In genomic region chr6:128554302-128554701, GRCh38 we compare ENCODE assay signal across 2 cellular contexts.
TF ChIP-seq lines count a peak whose summit lies in the region.

No MANE protein-coding gene starts in this region.

TF ChIP-seq in IMR-90, 13 proteins besides CTCF, POLR2A, EP300 and RAD21 (continued from another document):
- TF ChIP-seq, protein P1, sequence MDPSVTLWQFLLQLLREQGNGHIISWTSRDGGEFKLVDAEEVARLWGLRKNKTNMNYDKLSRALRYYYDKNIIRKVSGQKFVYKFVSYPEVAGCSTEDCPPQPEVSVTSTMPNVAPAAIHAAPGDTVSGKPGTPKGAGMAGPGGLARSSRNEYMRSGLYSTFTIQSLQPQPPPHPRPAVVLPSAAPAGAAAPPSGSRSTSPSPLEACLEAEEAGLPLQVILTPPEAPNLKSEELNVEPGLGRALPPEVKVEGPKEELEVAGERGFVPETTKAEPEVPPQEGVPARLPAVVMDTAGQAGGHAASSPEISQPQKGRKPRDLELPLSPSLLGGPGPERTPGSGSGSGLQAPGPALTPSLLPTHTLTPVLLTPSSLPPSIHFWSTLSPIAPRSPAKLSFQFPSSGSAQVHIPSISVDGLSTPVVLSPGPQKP (IDR thresholded peaks at IDR 0.05; ENCODE audit: borderline replicate concordance, low read depth, low read length) = no peak
- TF ChIP-seq MAFK (IDR thresholded peaks at IDR 0.05; ENCODE audit: low read depth, low read length) = no peak
- TF ChIP-seq RCOR1 (IDR thresholded peaks at IDR 0.05; ENCODE audit: insufficient replicate concordance, low read length) = no peak
- TF ChIP-seq, protein P2, sequence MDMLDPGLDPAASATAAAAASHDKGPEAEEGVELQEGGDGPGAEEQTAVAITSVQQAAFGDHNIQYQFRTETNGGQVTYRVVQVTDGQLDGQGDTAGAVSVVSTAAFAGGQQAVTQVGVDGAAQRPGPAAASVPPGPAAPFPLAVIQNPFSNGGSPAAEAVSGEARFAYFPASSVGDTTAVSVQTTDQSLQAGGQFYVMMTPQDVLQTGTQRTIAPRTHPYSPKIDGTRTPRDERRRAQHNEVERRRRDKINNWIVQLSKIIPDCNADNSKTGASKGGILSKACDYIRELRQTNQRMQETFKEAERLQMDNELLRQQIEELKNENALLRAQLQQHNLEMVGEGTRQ (IDR thresholded peaks at IDR 0.05; ENCODE audit: low read depth, low read length) = no peak
- no peak for TF ChIP-seq NFE2L2 (IDR thresholded peaks at IDR 0.05; ENCODE audit: low read depth, low read length)
- no peak for TF ChIP-seq FOS (IDR thresholded peaks at IDR 0.05; ENCODE audit: low read depth, low read length)

TF ChIP-seq in SK-N-SH, 30 proteins besides CTCF, POLR2A, EP300 and RAD21 (continued from another document):
- TF ChIP-seq REST (IDR thresholded peaks at IDR 0.05; ENCODE audit: low read depth, low read length) (no peak), TEAD4 (IDR thresholded peaks at IDR 0.05; ENCODE audit: borderline replicate concordance, insufficient read depth) (no peak), POLR2AphosphoS5 (IDR thresholded peaks at IDR 0.05; ENCODE audit: low read depth, low read length) (no peak), MAX (IDR thresholded peaks at IDR 0.05; ENCODE audit: low read depth) (no peak), CHD2 (IDR thresholded peaks at IDR 0.05; ENCODE audit: low read length, partially characterized antibody) (no peak)
